8 cellular contexts compared by ENCODE assay signal in the genomic region with DNA sequence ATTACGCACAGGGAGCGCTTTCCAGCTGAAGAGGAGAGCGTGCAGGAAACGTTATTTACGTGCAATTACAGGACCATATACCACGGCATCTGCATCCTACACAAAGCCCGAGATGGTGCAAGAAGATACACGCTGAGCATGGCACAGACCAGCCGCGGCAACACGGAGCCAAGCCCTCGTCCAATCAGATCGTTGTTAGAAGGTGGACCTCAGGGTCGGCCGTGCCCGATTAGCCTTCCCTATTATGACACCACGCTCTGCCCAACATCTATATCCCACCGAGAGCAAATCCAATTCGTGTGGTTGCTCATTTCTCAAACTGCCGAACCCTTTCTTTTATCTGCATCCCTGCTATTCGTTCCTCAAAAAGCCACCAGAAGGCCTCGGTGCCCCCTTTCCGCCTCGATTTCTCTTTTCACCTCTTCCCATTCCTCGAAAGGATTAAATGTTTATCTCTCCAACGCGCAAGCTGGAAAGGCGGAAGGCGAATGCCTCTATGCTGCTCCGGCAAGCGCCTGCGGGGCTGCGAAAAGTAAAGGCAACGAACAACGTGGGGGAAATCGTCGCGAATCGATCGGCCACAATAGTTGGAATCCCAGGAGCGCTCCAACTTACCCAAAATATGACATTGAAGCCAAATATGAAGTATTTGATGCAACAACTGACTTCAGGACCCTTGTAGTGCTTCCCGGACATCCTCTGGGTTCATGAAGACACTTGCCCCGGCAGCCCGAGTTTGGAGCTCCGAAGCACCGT. TPM values are rescaled to one million over a fixed set of nuclear protein-coding genes. Genes with fewer than 3 reads are reported as not detected.
DNase-seq lines count a peak whose midpoint lies in the region; ATAC-seq, FAIRE-seq and TF ChIP-seq lines count a peak whose summit lies in the region.

No MANE protein-coding gene starts in this region.

- DNase-seq in CD8-positive, alpha-beta memory T cell, result peak in 4 of 5 donors; percentile 15 to 58 (median 36)
- DNase-seq in Karpas-422 (no peak), T-helper 9 cell (peak; percentile 15), keratinocyte (ENCODE audit: low read depth, low spot score) (no peak), GF-D8 (lab: John Stamatoyannopoulos, UW) (no peak)
- DNase-seq in central memory CD4-positive, alpha-beta T cell, result peak; percentile 40
- DNase-seq in stimulated activated CD4-positive, alpha-beta T cell treated with anti-CD3 and anti-CD28 coated beads, Interleukin-12 subunit alpha, Interleukin-12 subunit beta, amount 100 ng/mL, for 4 hours, result peak; percentile 28

- H3K27ac ChIP-seq in CD8-positive, alpha-beta memory T cell (ENCODE audit: low read depth, low read length), result peak overlapping the region; percentile 19
- H3K27ac ChIP-seq in Karpas-422 (ENCODE audit: low read length) (no peak overlapping the region), keratinocyte (ENCODE audit: control insufficient read depth, insufficient read depth, low read length) (peak overlapping the region; percentile 54)

- H3K9me2 ChIP-seq in Karpas-422 (replicated peaks; ENCODE audit: insufficient read depth, low read length), result no peaks in the 10 kb centered on the region

- FAIRE-seq in keratinocyte (lab: Jason Lieb, UNC), result peak; percentile 93

- peaks cover 51% of the 10 kb centered on the region for H3K4me1 ChIP-seq in CD8-positive, alpha-beta memory T cell (ENCODE audit: insufficient read depth, low read length)
- peaks cover 12% of the 10 kb centered on the region for H3K4me1 ChIP-seq in Karpas-422 (ENCODE audit: low read length)
- peaks cover 64% of the 10 kb centered on the region for H3K4me1 ChIP-seq in keratinocyte (ENCODE audit: control insufficient read depth, extremely low read depth, insufficient read depth, low read length)

- no peaks in the 10 kb centered on the region for H3K36me3 ChIP-seq in CD8-positive, alpha-beta memory T cell (ENCODE audit: insufficient read depth, low read length)
- no peaks in the 10 kb centered on the region for H3K36me3 ChIP-seq in Karpas-422 (ENCODE audit: insufficient read depth, low read length)
- H3K36me3 ChIP-seq in keratinocyte (ENCODE audit: control insufficient read depth in 2 of 2, extremely low read depth in 1 of 2, insufficient read depth in 2 of 2, low read length in 2 of 2), result no peaks in the 10 kb centered on the region

- H3K4me1 Mint-ChIP-seq in CD8-positive, alpha-beta memory T cell, result peaks cover 64 to 87% (median 85%) of the 10 kb centered on the region in 3 donors

- H4K20me1 ChIP-seq in Karpas-422 (ENCODE audit: insufficient read depth, low read depth, low read length), result no peaks in the 10 kb centered on the region
- H4K20me1 ChIP-seq in keratinocyte (ENCODE audit: control insufficient read depth, extremely low read depth, insufficient read depth, low read length), result no peaks in the 10 kb centered on the region

- H3K9me3 Mint-ChIP-seq in CD8-positive, alpha-beta memory T cell, result no peaks in the 10 kb centered on the region

- H3K9me1 ChIP-seq in keratinocyte (ENCODE audit: control insufficient read depth, extremely low read depth, insufficient read depth, low read length), result no peaks in the 10 kb centered on the region

- dilution Hi-C loops in keratinocyte (cut with MboI; ENCODE audit: extremely low pct_ligation_motif_present, low sequenced_read_pairs), result no loop called here

- CTCF ChIA-PET in CD8-positive, alpha-beta memory T cell (lab: Charles Lee), result interaction anchor here (0.6 to 1.0 kb wide), 4 partner anchors 16 to 399 kb away, joined by 3 to 4 read pairs (median 4); no protein-coding TSS in a partner anchor

- no peaks in the 10 kb centered on the region for H3K9me3 ChIP-seq in CD8-positive, alpha-beta memory T cell (ENCODE audit: low read length)
- H3K9me3 ChIP-seq in Karpas-422 (ENCODE audit: low read length), result no peaks in the 10 kb centered on the region
- H3K9me3 ChIP-seq in keratinocyte (ENCODE audit: control insufficient read depth, low read depth, low read length), result no peaks in the 10 kb centered on the region

- H3K4me3 Mint-ChIP-seq in CD8-positive, alpha-beta memory T cell, result peak overlapping the region; percentile 85 to 97 (median 92)

- H3K9ac ChIP-seq in Karpas-422 (ENCODE audit: low read length), result no peak overlapping the region
- peak overlapping the region; percentile 74 for H3K9ac ChIP-seq in keratinocyte (ENCODE audit: control insufficient read depth, extremely low read depth, insufficient read depth, low read length)

- ATAC-seq in GM21515 (IDR thresholded peaks at IDR 0.05; ENCODE audit: unreplicated experiment), result peak; percentile 13

- H3K4me2 ChIP-seq in Karpas-422 (ENCODE audit: low read depth, low read length, poor library complexity, severe bottlenecking) (peak overlapping the region; percentile 33), keratinocyte (ENCODE audit: control insufficient read depth, extremely low read depth, insufficient read depth, low read depth, low read length) (peak overlapping the region; percentile 98)

- no peaks in the 10 kb centered on the region for H3K27me3 Mint-ChIP-seq in CD8-positive, alpha-beta memory T cell

- H2AFZ ChIP-seq in Karpas-422 (ENCODE audit: low read length), result no peak overlapping the region
- H2AFZ ChIP-seq in keratinocyte (ENCODE audit: control insufficient read depth, low read length), result peak overlapping the region; percentile 72

- TF ChIP-seq CTCF in keratinocyte (optimal IDR thresholded peaks at IDR 0.05 in 1 of 3, IDR thresholded peaks at IDR 0.05 in 1 of 3, conservative IDR thresholded peaks at IDR 0.05 in 1 of 3; ENCODE audit: extremely low read depth in 1 of 3, insufficient read depth in 2 of 3, low read length in 3 of 3), result no peak

- peak overlapping the region; percentile 29 to 94 (median 76) for H3K27ac Mint-ChIP-seq in CD8-positive, alpha-beta memory T cell

- H3K36me3 Mint-ChIP-seq in CD8-positive, alpha-beta memory T cell, result peaks cover 0 to 8% (median 0%) of the 10 kb centered on the region in 3 donors

- H3K27me3 ChIP-seq in CD8-positive, alpha-beta memory T cell (ENCODE audit: insufficient read depth, low read length, poor library complexity, severe bottlenecking), result no peaks in the 10 kb centered on the region
- H3K27me3 ChIP-seq in Karpas-422 (ENCODE audit: low read length) (no peaks in the 10 kb centered on the region; the same call in 1 of the 2 replicates), keratinocyte (ENCODE audit: control insufficient read depth, extremely low read depth, insufficient read depth, low read length) (no peaks in the 10 kb centered on the region)

- peak overlapping the region; percentile 96 for H3K4me3 ChIP-seq in CD8-positive, alpha-beta memory T cell (ENCODE audit: low read length)
- H3K4me3 ChIP-seq in Karpas-422 (ENCODE audit: low read length) (peak overlapping the region; percentile 18; the same call in 1 of the 2 replicates), keratinocyte (ENCODE audit: control insufficient read depth in 2 of 3, extremely low read depth in 1 of 3, insufficient read depth in 2 of 3, low read depth in 1 of 3, low read length in 3 of 3) (peak overlapping the region; percentile 72 to 98 (median 93))

- H3K79me2 ChIP-seq in Karpas-422 (ENCODE audit: low read length), result no peaks in the 10 kb centered on the region
- H3K79me2 ChIP-seq in keratinocyte (ENCODE audit: control insufficient read depth, insufficient read depth, low read length), result peaks cover 39% of the 10 kb centered on the region

- POLR2A ChIA-PET in CD8-positive, alpha-beta memory T cell (lab: Charles Lee), result interaction anchor here (0.6 to 1.5 kb wide), 8 partner anchors 9 to 1289 kb away, joined by 3 to 11 read pairs (median 4); a partner anchor contains a TSS

RNA-seq across cellular contexts. Expression of a gene that starts 0.7 kb away (rescaled TPM):
- 10 to 100 TPM; 15.9 to 16.7 TPM for total RNA-seq in CD8-positive, alpha-beta memory T cell
- 29.7 TPM for polyA plus RNA-seq in CD8-positive, alpha-beta memory T cell
- 0.15 and 0.18 TPM in 2 replicates for total RNA-seq in Karpas-422 (2014; rRNA removed; shearing (Covaris generic); ENCODE audit: low replicate concordance)
- 28.0 to 45.5 TPM (median 45.0 TPM) in 3 replicates for polyA plus RNA-seq in keratinocyte
- polyA plus RNA-seq in keratinocyte (2011; ENCODE audit: low read depth), result 4.8 TPM
- 20.1 and 29.1 TPM in 2 replicates for polyA plus RNA-seq in keratinocyte (2011; cell fraction: cytosol; rRNA removed)
- polyA plus RNA-seq in keratinocyte (2011; cell fraction: nucleus; rRNA removed), result 35.0 and 36.3 TPM in 2 replicates
- polyA plus RNA-seq in keratinocyte (2012; ENCODE audit: low replicate concordance), result 11.1 and 33.6 TPM in 2 replicates
- polyA minus RNA-seq in keratinocyte, result 26.0 to 43.1 TPM (median 28.7 TPM) in 3 replicates
- polyA minus RNA-seq in keratinocyte (2011; cell fraction: cytosol; rRNA and poly(A)+ RNA removed), result 25.5 TPM
- polyA minus RNA-seq in keratinocyte (2011; cell fraction: nucleus; rRNA and poly(A)+ RNA removed), result 22.2 and 39.9 TPM in 2 replicates

Comparison
In these comparisons a context has a peak if more than half of its experiments do, and no peak if none do; other contexts are left out.
1. DNase-seq: peak in CD8-positive, alpha-beta memory T cell (4 of 5), T-helper 9 cell (single experiment), central memory CD4-positive, alpha-beta T cell (single experiment) and stimulated activated CD4-positive, alpha-beta T cell treated with anti-CD3 and anti-CD28 coated beads, Interleukin-12 subunit alpha, Interleukin-12 subunit beta, amount 100 ng/mL, for 4 hours (single experiment); none in Karpas-422 (single experiment), keratinocyte (single experiment) and GF-D8 (single experiment).
2. H3K4me3 ChIP-seq: peak in every context shown above with its lines; median percentile 96 in CD8-positive, alpha-beta memory T cell; 93 in keratinocyte; 18 in Karpas-422.
3. RNA of a gene that starts 0.7 kb away (total RNA-seq): 15.9 to 16.7 TPM in CD8-positive, alpha-beta memory T cell; 0.15 to 0.18 TPM in Karpas-422; every median in the first group is over 10 times any median in the second.